Comparison of ENCODE assay signal across 8 cellular contexts in genomic region chr18:812123-812672, GRCh38. TPM values are rescaled to one million over a fixed set of nuclear protein-coding genes. Genes with fewer than 3 reads are reported as not detected.
A peak's percentile ranks its signal among the peaks of the same experiment; 100 is the strongest.
DNase-seq lines count a peak whose midpoint lies in the region; ATAC-seq and TF ChIP-seq lines count a peak whose summit lies in the region.

Gene YES1, minus strand, starts transcription at chr18:812242. Its CDS starts 55,415 bp downstream, at chr18:756827.

- CTCF ChIA-PET in activated naive CD4-positive, alpha-beta T cell treated with anti-CD3 and anti-CD28 coated beads, Interleukin-2, amount 10 ng/mL, durations not matched to agents 7 days and 5 days (lab: Charles Lee) = interaction anchor here (8.7 kb wide), 1 partner anchor 19 kb away, joined by 67 read pairs; no protein-coding TSS in a partner anchor

- DNase-seq in Caki2 (ENCODE audit: low read depth) (peak; percentile 81), HK-2 (ENCODE audit: unreplicated experiment) (peak; percentile 73), SJSA1 (ENCODE audit: low read depth in 1 of 2, low spot score in 2 of 2) (peak; percentile 82 to 84), germinal center (ENCODE audit: low spot score) (peak; percentile 57), osteocyte (ENCODE audit: extremely low spot score, unreplicated experiment) (peak; percentile 94), thoracic aorta (ENCODE audit: low spot score) (peak; percentile 21)
- peak; percentile 85 for DNase-seq in activated naive CD4-positive, alpha-beta T cell treated with anti-CD3 and anti-CD28 coated beads, Interleukin-2, amount 10 ng/mL, durations not matched to agents 7 days and 5 days

- H3K4me1 Mint-ChIP-seq in activated naive CD4-positive, alpha-beta T cell treated with anti-CD3 and anti-CD28 coated beads, Interleukin-2, amount 10 ng/mL, durations not matched to agents 7 days and 5 days = peaks cover 80% of the 10 kb centered on the region
- peaks cover 24% of the 10 kb centered on the region for H3K4me1 Mint-ChIP-seq in osteocyte (ENCODE audit: unreplicated experiment)

- no peaks in the 10 kb centered on the region for H3K27me3 ChIP-seq in SJSA1 (replicated peaks)
- no peaks in the 10 kb centered on the region for H3K27me3 ChIP-seq in thoracic aorta (replicated peaks; ENCODE audit: insufficient read depth)

- peaks cover 7% of the 10 kb centered on the region; the same call in 1 of the 2 replicates for H3K36me3 ChIP-seq in SJSA1
- H3K36me3 ChIP-seq in thoracic aorta = no peaks in the 10 kb centered on the region

- no peaks in the 10 kb centered on the region for H3K9me3 Mint-ChIP-seq in activated naive CD4-positive, alpha-beta T cell treated with anti-CD3 and anti-CD28 coated beads, Interleukin-2, amount 10 ng/mL, durations not matched to agents 7 days and 5 days
- no peaks in the 10 kb centered on the region for H3K9me3 Mint-ChIP-seq in osteocyte (ENCODE audit: unreplicated experiment)

- H3K36me3 Mint-ChIP-seq in activated naive CD4-positive, alpha-beta T cell treated with anti-CD3 and anti-CD28 coated beads, Interleukin-2, amount 10 ng/mL, durations not matched to agents 7 days and 5 days = peaks cover 19% of the 10 kb centered on the region
- no peaks in the 10 kb centered on the region for H3K36me3 Mint-ChIP-seq in osteocyte (ENCODE audit: unreplicated experiment)

- H3K4me1 ChIP-seq in SJSA1 (replicated peaks) (peaks cover 20% of the 10 kb centered on the region), thoracic aorta (ENCODE audit: control insufficient read depth in 1 of 2, low read depth in 2 of 2) (peaks cover 10 to 19% of the 10 kb centered on the region in 2 donors)

- peak; percentile 49 for ATAC-seq in GM19438 (IDR thresholded peaks at IDR 0.05; ENCODE audit: low read depth, unreplicated experiment)
- peak; percentile 77 for ATAC-seq in thoracic aorta (ENCODE audit: insufficient number of reproducible peaks, low FRiP score, low read depth)

- in situ Hi-C loops in Caki2 (cut with HindIII; ENCODE audit: low pct_unique_long_range_greater_than_20kb, low sequenced_read_pairs) = no loop called here

- H3K9me3 ChIP-seq in SJSA1 (replicated peaks) (no peaks in the 10 kb centered on the region), thoracic aorta (no peaks in the 10 kb centered on the region)

- H3K27ac ChIP-seq in SJSA1 (peak within 1 kb of the TSS; percentile 73), thoracic aorta (peak within 1 kb of the TSS; percentile 91 to 94)

- TF ChIP-seq CTCF in osteocyte (IDR thresholded peaks at IDR 0.05) (no peak), thoracic aorta (IDR thresholded peaks at IDR 0.05) (no peak)

- H3K27me3 Mint-ChIP-seq in activated naive CD4-positive, alpha-beta T cell treated with anti-CD3 and anti-CD28 coated beads, Interleukin-2, amount 10 ng/mL, durations not matched to agents 7 days and 5 days = peaks cover 8% of the 10 kb centered on the region
- peaks cover 11% of the 10 kb centered on the region for H3K27me3 Mint-ChIP-seq in osteocyte (ENCODE audit: unreplicated experiment)

- H3K4me3 ChIP-seq in SJSA1 = peak within 1 kb of the TSS; percentile 81
- H3K4me3 ChIP-seq in thoracic aorta = peak within 1 kb of the TSS; percentile 98

- peak within 1 kb of the TSS; percentile 99 for H3K27ac Mint-ChIP-seq in activated naive CD4-positive, alpha-beta T cell treated with anti-CD3 and anti-CD28 coated beads, Interleukin-2, amount 10 ng/mL, durations not matched to agents 7 days and 5 days
- peak within 1 kb of the TSS; percentile 96 for H3K27ac Mint-ChIP-seq in osteocyte (ENCODE audit: unreplicated experiment)

- peak within 1 kb of the TSS; percentile 92 for H3K4me3 Mint-ChIP-seq in activated naive CD4-positive, alpha-beta T cell treated with anti-CD3 and anti-CD28 coated beads, Interleukin-2, amount 10 ng/mL, durations not matched to agents 7 days and 5 days
- peak within 1 kb of the TSS; percentile 87 for H3K4me3 Mint-ChIP-seq in osteocyte (ENCODE audit: unreplicated experiment)

RNA-seq across cellular contexts. Expression of gene YES1, which starts in this region (rescaled TPM):
- total RNA-seq in Caki2 (2014; rRNA removed; shearing (Covaris generic); ENCODE audit: low replicate concordance) = 18.0 and 43.0 TPM in 2 replicates
- total RNA-seq in SJSA1 (2014; rRNA removed; shearing (Covaris generic)) = 98.6 and 134 TPM in 2 replicates
- total RNA-seq in osteocyte = 37.6 and 44.8 TPM in 2 replicates
- 10 to 100 TPM; 41.2 to 50.4 TPM for total RNA-seq in thoracic aorta

Comparison
In these comparisons a context has a peak if more than half of its experiments do, and no peak if none do; other contexts are left out.
1. Peak in every context shown above with its lines: DNase-seq, ATAC-seq, H3K4me3 ChIP-seq and H3K27ac ChIP-seq.
2. DNase-seq: peak in every context shown above with its lines; median percentile 94 in osteocyte; 85 in activated naive CD4-positive, alpha-beta T cell treated with anti-CD3 and anti-CD28 coated beads, Interleukin-2, amount 10 ng/mL, durations not matched to agents 7 days and 5 days; 83 in SJSA1; 81 in Caki2; 73 in HK-2; 57 in germinal center; 21 in thoracic aorta.